In the genomic region with DNA sequence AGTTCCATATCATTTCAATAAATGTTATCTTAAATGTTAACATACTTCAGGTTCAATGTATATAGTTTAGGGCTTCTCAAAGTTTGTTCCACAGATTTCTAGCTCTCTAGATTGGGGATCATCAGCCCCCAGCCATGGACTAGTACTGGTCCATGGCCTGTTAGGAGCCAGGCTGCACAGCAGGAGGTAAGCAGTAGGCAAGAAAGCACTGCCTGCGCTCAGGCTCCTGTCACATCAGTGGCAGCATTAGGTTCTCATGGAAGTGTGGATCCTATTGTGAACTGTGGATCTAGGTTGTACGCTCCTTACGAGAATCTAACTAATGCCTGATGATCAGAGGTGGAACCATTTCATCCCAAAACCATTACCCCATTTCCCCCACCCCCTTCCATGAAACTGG, we compare ENCODE assay signal across 12 cellular contexts.
"Had no signal": no experiment of that assay in that cellular context is flagged by ENCODE, and none has a peak within 500 bp of the region (broad histone marks: within the 10 kb centered on the region; RNA-seq: fewer than 3 reads in every experiment).

No MANE protein-coding gene starts in this region.

- H3K27ac Mint-ChIP-seq: nephron had no signal

- H3K4me1 Mint-ChIP-seq: nephron had no signal

- H3K36me3 Mint-ChIP-seq: activated CD8-positive, alpha-beta memory T cell treated with anti-CD3 and anti-CD28 coated beads, Interleukin-2, amount 10 ng/mL, durations not matched to agents 7 days and 5 days had no signal

- H3K4me3 Mint-ChIP-seq: activated CD8-positive, alpha-beta memory T cell treated with anti-CD3 and anti-CD28 coated beads, Interleukin-2, amount 10 ng/mL, durations not matched to agents 7 days and 5 days; nephron had no signal

- DNase-seq: activated CD4-positive, alpha-beta T cell treated with anti-CD3 and anti-CD28 coated beads for 1 hour; activated CD8-positive, alpha-beta memory T cell treated with anti-CD3 and anti-CD28 coated beads, Interleukin-2, amount 10 ng/mL, durations not matched to agents 7 days and 5 days; cortex of kidney; effector CD8-positive, alpha-beta T cell; left lung; SHP77 treated with DMSO at 0.1 percent for 48 hours; stimulated activated CD4-positive, alpha-beta T cell treated with anti-CD3 and anti-CD28 coated beads, Interleukin-2, amount 100 ng/mL, for 48 hours; stimulated activated CD8-positive, alpha-beta memory T cell treated with anti-CD3 and anti-CD28 coated beads, Interleukin-4, amount 100 ng/mL, for 48 hours; T-helper 9 cell; thyroid gland had no signal

- H3K9me3 Mint-ChIP-seq: nephron had no signal

- H3K27me3 Mint-ChIP-seq: activated CD8-positive, alpha-beta memory T cell treated with anti-CD3 and anti-CD28 coated beads, Interleukin-2, amount 10 ng/mL, durations not matched to agents 7 days and 5 days had no signal

- ATAC-seq: gastroesophageal sphincter, left lung had no signal
